In the genomic region with DNA sequence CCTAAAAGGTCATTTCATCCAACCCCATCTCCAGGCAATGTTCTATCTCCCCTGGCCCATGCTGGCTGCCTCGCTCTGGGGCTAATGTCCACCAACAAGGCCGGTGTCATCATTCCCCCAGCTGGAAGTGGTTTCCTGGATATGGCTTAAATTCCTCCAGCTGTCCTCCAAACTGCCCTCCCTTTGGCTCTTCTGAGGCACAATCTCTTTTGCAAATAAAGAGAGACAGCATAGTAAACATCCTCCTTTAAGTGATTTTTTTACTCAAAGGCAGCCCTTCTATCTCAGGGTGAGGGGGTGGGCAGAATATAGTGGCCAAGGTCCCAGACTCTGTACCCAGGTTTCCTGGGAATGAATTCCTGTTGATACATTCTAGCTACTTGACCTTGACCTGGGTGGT, we compare ENCODE assay signal across 22 cellular contexts.
A peak's percentile ranks its signal among the peaks of the same experiment; 100 is the strongest.
DNase-seq lines count a peak whose midpoint lies in the region; ATAC-seq and TF ChIP-seq lines count a peak whose summit lies in the region.
"Had no signal": no experiment of that assay in that cellular context is flagged by ENCODE, and none has a peak within 500 bp of the region (broad histone marks: within the 10 kb centered on the region; RNA-seq: fewer than 3 reads in every experiment).

No MANE protein-coding gene starts in this region.

- H3K36me3 ChIP-seq in Caco-2 (ENCODE audit: control insufficient read depth, insufficient read depth, low read length) (no peaks in the 10 kb centered on the region), body of pancreas (replicated peaks in 1 of 2; ENCODE audit: insufficient read depth in 1 of 2, low read depth in 2 of 2) (no peaks in the 10 kb centered on the region)
- H3K36me3 ChIP-seq: BLaER1, SJCRH30 had no signal

- peaks cover 67% of the 10 kb centered on the region for H3K4me1 Mint-ChIP-seq in Caco-2 (ENCODE audit: low read depth, unreplicated experiment)
- no peaks in the 10 kb centered on the region for H3K4me1 Mint-ChIP-seq in activated CD4-positive, alpha-beta T cell treated with anti-CD3 and anti-CD28 coated beads for 36 hours
- H3K4me1 Mint-ChIP-seq: CD4-positive, alpha-beta memory T cell; GM23338 had no signal

- DNase-seq in Caco-2 (peak in 1 of 2 experiments; percentile 17), body of pancreas (no peak), left kidney (ENCODE audit: low read depth, low spot score) (peak; percentile 18), sciatic nerve (ENCODE audit: low spot score) (no peak), SW 1271 (lab: John Stamatoyannopoulos, UW) (no peak), COLO829 (ENCODE audit: low spot score) (no peak), UCSD-AML1 (lab: John Stamatoyannopoulos, UW; ENCODE audit: unreplicated experiment) (no peak)
- no peak for DNase-seq in activated CD4-positive, alpha-beta T cell treated with anti-CD3 and anti-CD28 coated beads for 36 hours
- DNase-seq: Calu3; CD4-positive, alpha-beta memory T cell; DMS153; Karpas-422; NCI-H1694 treated with DMSO at 0.1 percent for 48 hours; NCI-H2081 treated with DMSO at 0.1 percent for 48 hours; NCI-H2171 treated with DMSO at 0.1 percent for 48 hours; NCI-H524 treated with DMSO at 0.1 percent for 48 hours; NCI-H82; OCI-M1; SJCRH30 had no signal

- ATAC-seq in body of pancreas (peak; percentile 33), sciatic nerve (peak; percentile 60)
- ATAC-seq in activated CD4-positive, alpha-beta T cell treated with anti-CD3 and anti-CD28 coated beads for 36 hours: no peak
- ATAC-seq: GM23338, HCT116 had no signal

- BruUV-seq in Caco-2 (replicated peaks; lab: Mats Ljungman, UMichigan): no TSS peak

- no peaks in the 10 kb centered on the region for H3K27me3 ChIP-seq in Caco-2 (replicated peaks; ENCODE audit: control insufficient read depth, insufficient read depth, low read length)
- H3K27me3 ChIP-seq in body of pancreas: no peaks in the 10 kb centered on the region
- H3K27me3 ChIP-seq: BLaER1, SJCRH30 had no signal

- TF ChIP-seq POLR2A in body of pancreas (IDR thresholded peaks at IDR 0.05): no peak

- no peaks in the 10 kb centered on the region for H3K9me3 ChIP-seq in Caco-2
- H3K9me3 ChIP-seq in body of pancreas: no peaks in the 10 kb centered on the region
- H3K9me3 ChIP-seq: BLaER1, SJCRH30 had no signal

- intact Hi-C loops in Caco-2 (cut with micrococcal nuclease; ENCODE audit: unreplicated experiment): no loop called here
- intact Hi-C loops in body of pancreas (cut with DNase I): no loop called here
- intact Hi-C loops in sciatic nerve (cut with DNase I): no loop called here
- intact Hi-C loops in activated CD4-positive, alpha-beta T cell treated with anti-CD3 and anti-CD28 coated beads for 36 hours (cut with DNase I, micrococcal nuclease): no loop called here

- H3K36me3 Mint-ChIP-seq in Caco-2 (ENCODE audit: insufficient read depth, unreplicated experiment): peaks cover 15% of the 10 kb centered on the region
- H3K36me3 Mint-ChIP-seq in activated CD4-positive, alpha-beta T cell treated with anti-CD3 and anti-CD28 coated beads for 36 hours (ENCODE audit: low read depth): no peaks in the 10 kb centered on the region
- H3K36me3 Mint-ChIP-seq: CD4-positive, alpha-beta memory T cell had no signal

- no peak overlapping the region for H3K4me3 ChIP-seq in Caco-2 (ENCODE audit: low read depth, low read length)
- H3K4me3 ChIP-seq in body of pancreas: no peak overlapping the region
- H3K4me3 ChIP-seq: BLaER1, GM23338, SJCRH30 had no signal

- no peak overlapping the region for H3K27ac ChIP-seq in body of pancreas
- H3K27ac ChIP-seq: BLaER1, SJCRH30 had no signal

- H3K4me1 ChIP-seq in Caco-2: peaks cover 60% of the 10 kb centered on the region
- H3K4me1 ChIP-seq in body of pancreas: no peaks in the 10 kb centered on the region
- H3K4me1 ChIP-seq: BLaER1, SJCRH30 had no signal

- POLR2A ChIA-PET in Caco-2 (lab: Charles Lee): no interaction called here
- POLR2A ChIA-PET in activated CD4-positive, alpha-beta T cell treated with anti-CD3 and anti-CD28 coated beads for 36 hours (lab: Charles Lee): no interaction called here

- H3K27me3 Mint-ChIP-seq in Caco-2 (ENCODE audit: insufficient read depth, unreplicated experiment): no peaks in the 10 kb centered on the region
- peaks cover 4% of the 10 kb centered on the region for H3K27me3 Mint-ChIP-seq in activated CD4-positive, alpha-beta T cell treated with anti-CD3 and anti-CD28 coated beads for 36 hours

- CTCF ChIA-PET in Caco-2 (lab: Charles Lee): no interaction called here
- CTCF ChIA-PET in activated CD4-positive, alpha-beta T cell treated with anti-CD3 and anti-CD28 coated beads for 36 hours (lab: Charles Lee): interaction anchor here (0.6 to 1.7 kb wide), 2 partner anchors 15 to 51 kb away, joined by 3 read pairs; no protein-coding TSS in a partner anchor

- 44 to 52% methylated on average over 2 of the region's 2 CpGs for WGBS in body of pancreas, 2 donors

- H3K27ac Mint-ChIP-seq in Caco-2 (ENCODE audit: unreplicated experiment): peak overlapping the region; percentile 88
- no peak overlapping the region for H3K27ac Mint-ChIP-seq in activated CD4-positive, alpha-beta T cell treated with anti-CD3 and anti-CD28 coated beads for 36 hours
- H3K27ac Mint-ChIP-seq: CD4-positive, alpha-beta memory T cell; GM23338 had no signal

- TF ChIP-seq CTCF in Caco-2 (IDR thresholded peaks at IDR 0.05; ENCODE audit: insufficient read depth in 1 of 2, low read depth in 1 of 2, low read length in 1 of 2, severe bottlenecking in 1 of 2, unreplicated experiment in 1 of 2) (no peak), body of pancreas (IDR thresholded peaks at IDR 0.05) (no peak)

- H3K4me3 Mint-ChIP-seq in Caco-2 (ENCODE audit: unreplicated experiment): no peak overlapping the region
- no peak overlapping the region for H3K4me3 Mint-ChIP-seq in activated CD4-positive, alpha-beta T cell treated with anti-CD3 and anti-CD28 coated beads for 36 hours
- H3K4me3 Mint-ChIP-seq: CD4-positive, alpha-beta memory T cell; GM23338 had no signal

- H3K9me3 Mint-ChIP-seq in Caco-2 (ENCODE audit: unreplicated experiment): no peaks in the 10 kb centered on the region
- no peaks in the 10 kb centered on the region for H3K9me3 Mint-ChIP-seq in activated CD4-positive, alpha-beta T cell treated with anti-CD3 and anti-CD28 coated beads for 36 hours (ENCODE audit: low read depth)
- H3K9me3 Mint-ChIP-seq: CD4-positive, alpha-beta memory T cell; GM23338 had no signal
